26 cellular contexts compared by ENCODE assay signal in the genomic region with DNA sequence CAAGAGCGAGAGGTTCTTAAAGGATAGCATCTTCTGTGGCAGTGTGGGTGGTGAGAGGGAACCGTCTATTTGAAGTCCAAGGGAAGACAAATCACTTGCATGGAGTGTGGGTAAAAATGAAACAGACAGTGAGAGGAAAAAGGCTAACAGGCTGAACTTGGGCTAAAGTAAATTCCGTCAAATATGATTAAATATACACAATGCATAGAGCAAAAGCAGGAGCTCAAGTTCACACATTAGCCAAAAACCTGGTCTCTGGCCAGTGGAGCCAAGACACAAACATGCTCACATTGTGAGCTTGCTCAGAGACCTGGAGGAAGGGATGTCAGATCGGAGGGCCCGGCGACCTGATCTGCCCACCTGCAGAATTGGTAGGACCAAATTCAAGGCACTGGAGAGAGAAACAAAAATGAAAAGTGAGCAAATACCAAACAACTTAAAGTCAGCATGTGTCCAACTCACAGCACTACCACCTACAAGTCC.
"Had no signal": no experiment of that assay in that cellular context is flagged by ENCODE, and none has a peak within 500 bp of the region (broad histone marks: within the 10 kb centered on the region; RNA-seq: fewer than 3 reads in every experiment).

No MANE protein-coding gene starts in this region.

- H3K9me3 ChIP-seq: left lung, mucosa of descending colon, psoas muscle, suprapubic skin, tibial nerve had no signal

- H3K4me1 ChIP-seq: neural progenitor cell, psoas muscle, suprapubic skin, tibial nerve had no signal

- H3K4me3 ChIP-seq: left lung, mucosa of descending colon, neural progenitor cell, psoas muscle, suprapubic skin, tibial nerve had no signal

- DNase-seq: activated B cell treated with CpG ODN at 0.5 μM for 24 hours; activated CD4-positive, alpha-beta T cell treated with anti-CD3 and anti-CD28 coated beads for 36 hours; activated CD4-positive, alpha-beta T cell treated with anti-CD3 and anti-CD28 coated beads, Interleukin-2, amount 50 U/mL, for 4 hours; activated CD8-positive, alpha-beta memory T cell treated with anti-CD3 and anti-CD28 coated beads for 24 hours; activated CD8-positive, alpha-beta memory T cell treated with anti-CD3 and anti-CD28 coated beads, Interleukin-2, amount 50 U/mL, for 4 hours; activated naive CD4-positive, alpha-beta T cell; activated naive CD8-positive, alpha-beta T cell treated with anti-CD3 and anti-CD28 coated beads for 36 hours; activated T-cell treated with anti-CD3 and anti-CD28 coated beads, Interleukin-2, amount 50 U/mL, for 24 hours; central memory CD4-positive, alpha-beta T cell; effector memory CD4-positive, alpha-beta T cell; foreskin melanocyte; glutamatergic neuron; kidney glomerular epithelial cell; naive B cell; stimulated activated CD4-positive, alpha-beta T cell treated with anti-CD3 and anti-CD28 coated beads, Interleukin-1b, Interleukin-23, amount 100 ng/mL, for 48 hours; stimulated activated naive CD8-positive, alpha-beta T cell treated with anti-CD3 and anti-CD28 coated beads, Interleukin-15, amount 100 ng/mL, for 72 hours; T-helper 9 cell had no signal

- H3K9me3 Mint-ChIP-seq: activated T-cell treated with anti-CD3 and anti-CD28 coated beads, Interleukin-2, amount 50 U/mL, for 24 hours; neural progenitor cell; stimulated activated naive CD8-positive, alpha-beta T cell treated with anti-CD3 and anti-CD28 coated beads, Interleukin-15, amount 100 ng/mL, for 72 hours had no signal

- FAIRE-seq: astrocyte, urothelium cell line had no signal

- H3K27me3 Mint-ChIP-seq: activated B cell treated with CpG ODN at 0.5 μM for 24 hours; activated CD4-positive, alpha-beta T cell treated with anti-CD3 and anti-CD28 coated beads for 36 hours; activated naive CD8-positive, alpha-beta T cell treated with anti-CD3 and anti-CD28 coated beads for 36 hours had no signal

- H3K27me3 ChIP-seq: left lung, neural progenitor cell, suprapubic skin, tibial nerve had no signal

- H3K4me1 Mint-ChIP-seq: activated B cell treated with CpG ODN at 0.5 μM for 24 hours; activated CD4-positive, alpha-beta T cell treated with anti-CD3 and anti-CD28 coated beads for 36 hours; activated naive CD8-positive, alpha-beta T cell treated with anti-CD3 and anti-CD28 coated beads for 36 hours; activated T-helper 17 cell treated with anti-CD3 and anti-CD28 coated beads, Interleukin-2, amount 50 U/mL, for 72 hours; naive B cell; stimulated activated naive CD8-positive, alpha-beta T cell treated with anti-CD3 and anti-CD28 coated beads, Interleukin-15, amount 100 ng/mL, for 72 hours had no signal

- H3K4me2 ChIP-seq: neural progenitor cell had no signal

- H3K4me3 Mint-ChIP-seq: activated B cell treated with CpG ODN at 0.5 μM for 24 hours; activated CD4-positive, alpha-beta T cell treated with anti-CD3 and anti-CD28 coated beads for 36 hours; activated naive CD8-positive, alpha-beta T cell treated with anti-CD3 and anti-CD28 coated beads for 36 hours; activated T-cell treated with anti-CD3 and anti-CD28 coated beads, Interleukin-2, amount 50 U/mL, for 24 hours; activated T-helper 17 cell treated with anti-CD3 and anti-CD28 coated beads, Interleukin-2, amount 50 U/mL, for 72 hours; naive B cell; neural progenitor cell; stimulated activated naive CD8-positive, alpha-beta T cell treated with anti-CD3 and anti-CD28 coated beads, Interleukin-15, amount 100 ng/mL, for 72 hours had no signal

- H3K27ac Mint-ChIP-seq: activated B cell treated with CpG ODN at 0.5 μM for 24 hours; activated CD4-positive, alpha-beta T cell treated with anti-CD3 and anti-CD28 coated beads for 36 hours; activated naive CD8-positive, alpha-beta T cell treated with anti-CD3 and anti-CD28 coated beads for 36 hours; activated T-cell treated with anti-CD3 and anti-CD28 coated beads, Interleukin-2, amount 50 U/mL, for 24 hours; activated T-helper 17 cell treated with anti-CD3 and anti-CD28 coated beads, Interleukin-2, amount 50 U/mL, for 72 hours; neural progenitor cell; stimulated activated naive CD8-positive, alpha-beta T cell treated with anti-CD3 and anti-CD28 coated beads, Interleukin-15, amount 100 ng/mL, for 72 hours had no signal

- ATAC-seq: activated CD4-positive, alpha-beta T cell treated with anti-CD3 and anti-CD28 coated beads for 36 hours; activated T-helper 17 cell treated with anti-CD3 and anti-CD28 coated beads, Interleukin-2, amount 50 U/mL, for 72 hours; stimulated activated naive CD8-positive, alpha-beta T cell treated with anti-CD3 and anti-CD28 coated beads, Interleukin-15, amount 100 ng/mL, for 72 hours had no signal

- H3K27ac ChIP-seq: neural progenitor cell, psoas muscle, suprapubic skin had no signal

- H3K36me3 ChIP-seq: left lung, neural progenitor cell, suprapubic skin, tibial nerve had no signal

- H3K9ac ChIP-seq: neural progenitor cell had no signal

- H3K36me3 Mint-ChIP-seq: activated naive CD8-positive, alpha-beta T cell treated with anti-CD3 and anti-CD28 coated beads for 36 hours; naive B cell; neural progenitor cell had no signal
